8 cellular contexts compared by ENCODE assay signal in genomic region chr19:48674921-48675824, GRCh38. TPM values are rescaled to one million over a fixed set of nuclear protein-coding genes. Genes with fewer than 3 reads are reported as not detected.
DNase-seq lines count a peak whose midpoint lies in the region; ATAC-seq and TF ChIP-seq lines count a peak whose summit lies in the region.

No MANE protein-coding gene starts in this region.

- H3K27ac ChIP-seq in MM.1S (ENCODE audit: low read length), result no peak overlapping the region
- no peak overlapping the region for H3K27ac ChIP-seq in gastroesophageal sphincter
- no peak overlapping the region for H3K27ac ChIP-seq in osteoblast (ENCODE audit: low read depth, low read length)
- peak overlapping the region in 1 of 2 donors; percentile 34 for H3K27ac ChIP-seq in testis

- H3K4me2 ChIP-seq in MM.1S (ENCODE audit: low read depth, low read length), result no peak overlapping the region; the same call in 1 of the 2 replicates
- H3K4me2 ChIP-seq in osteoblast (ENCODE audit: insufficient read depth, low read length), result peak overlapping the region; percentile 48

- H3K79me2 ChIP-seq in MM.1S (ENCODE audit: low read length) (no peaks in the 10 kb centered on the region), osteoblast (ENCODE audit: insufficient read depth, low read length) (no peaks in the 10 kb centered on the region)

- TF ChIP-seq POLR2A in gastroesophageal sphincter (IDR thresholded peaks at IDR 0.05) (no peak), testis (IDR thresholded peaks at IDR 0.05) (no peak)

- H4K20me1 ChIP-seq in MM.1S (ENCODE audit: insufficient read depth, low read length) (no peaks in the 10 kb centered on the region), osteoblast (ENCODE audit: insufficient read depth, low read length) (no peaks in the 10 kb centered on the region)

- H3K36me3 ChIP-seq in MM.1S (replicated peaks; ENCODE audit: insufficient read depth, low read length) (no peaks in the 10 kb centered on the region), gastroesophageal sphincter (no peaks in the 10 kb centered on the region), osteoblast (ENCODE audit: insufficient read depth, low read length) (no peaks in the 10 kb centered on the region), testis (ENCODE audit: low read depth, missing control alignments) (no peaks in the 10 kb centered on the region)

- in situ Hi-C loops in SK-MEL-5 (cut with HindIII; ENCODE audit: low pct_unique_long_range_greater_than_20kb, low sequenced_read_pairs), result no loop called here

- WGBS in gastroesophageal sphincter (ENCODE audit: low coverage in 1 of 2), 2 donors, result 56 to 81% methylated on average over 5 to 15 of the region's 28 CpGs
- 46 to 55% methylated on average over 27 to 28 of the region's 28 CpGs for WGBS in testis, 2 donors

- no peaks in the 10 kb centered on the region; the same call in 1 of the 2 replicates for H3K4me1 ChIP-seq in MM.1S (ENCODE audit: low read length)
- H3K4me1 ChIP-seq in gastroesophageal sphincter, result peaks cover 0 to 11% (median 6%) of the 10 kb centered on the region in 3 donors
- H3K4me1 ChIP-seq in osteoblast (ENCODE audit: insufficient read depth, low read length), result no peaks in the 10 kb centered on the region
- H3K4me1 ChIP-seq in testis, result peaks cover 15% of the 10 kb centered on the region

- no peak overlapping the region for H3K9ac ChIP-seq in MM.1S (ENCODE audit: low read length)

- DNase-seq in DMS79 treated with DMSO at 0.1 percent for 48 hours (lab: John Stamatoyannopoulos, UW) (peak; percentile 88), MM.1S (peak; percentile 70), SK-MEL-5 (ENCODE audit: low read depth, low spot score) (peak; percentile 95), osteoblast (ENCODE audit: insufficient read length, low spot score, missing footprints) (peak; percentile 100), testis (peak; percentile 94)
- peak; percentile 75 for DNase-seq in activated naive CD4-positive, alpha-beta T cell treated with Interleukin-2 at 50 U/mL for 16 hours

- H3K4me3 ChIP-seq in MM.1S (ENCODE audit: low read length) (no peak overlapping the region), gastroesophageal sphincter (no peak overlapping the region), osteoblast (ENCODE audit: insufficient read depth, low read length) (no peak overlapping the region), testis (no peak overlapping the region)

- H3F3A ChIP-seq in MM.1S (ENCODE audit: insufficient read depth, low read length), result no peaks in the 10 kb centered on the region

- TF ChIP-seq CTCF in MM.1S (IDR thresholded peaks at IDR 0.05; ENCODE audit: low read length), result peak; percentile 86
- peak in 3 of 4 experiments; percentile 90 to 91 (median 90) for TF ChIP-seq CTCF in gastroesophageal sphincter (IDR thresholded peaks at IDR 0.05)
- peak; percentile 87 for TF ChIP-seq CTCF in osteoblast (IDR thresholded peaks at IDR 0.05; ENCODE audit: extremely low read depth, low read depth, low read length)
- peak; percentile 72 to 85 (median 83) for TF ChIP-seq CTCF in testis (IDR thresholded peaks at IDR 0.05)

- H3K9me2 ChIP-seq in MM.1S (replicated peaks; ENCODE audit: insufficient read depth, low read length), result no peaks in the 10 kb centered on the region

- intact Hi-C loops in testis (cut with DNase I; ENCODE audit: low total_unique reads), result no loop called here

- peak; percentile 87 for ATAC-seq in gastroesophageal sphincter
- no peak for ATAC-seq in HG02852 (IDR thresholded peaks at IDR 0.05; ENCODE audit: unreplicated experiment)

- H3K9me3 ChIP-seq in MM.1S (replicated peaks; ENCODE audit: insufficient read depth, low read length) (no peaks in the 10 kb centered on the region), gastroesophageal sphincter (no peaks in the 10 kb centered on the region), osteoblast (ENCODE audit: low read depth, low read length) (no peaks in the 10 kb centered on the region), testis (no peaks in the 10 kb centered on the region)

- H2AFZ ChIP-seq in MM.1S (ENCODE audit: low read length) (no peak overlapping the region), osteoblast (ENCODE audit: low read length) (peak overlapping the region; percentile 91)

- TF ChIP-seq EP300 in gastroesophageal sphincter (IDR thresholded peaks at IDR 0.05), result no peak

- H3K27me3 ChIP-seq in MM.1S (replicated peaks; ENCODE audit: insufficient read depth, low read length) (peaks cover 79% of the 10 kb centered on the region), gastroesophageal sphincter (no peaks in the 10 kb centered on the region), osteoblast (ENCODE audit: insufficient read depth, low read length) (peaks cover 5% of the 10 kb centered on the region), testis (no peaks in the 10 kb centered on the region)

RNA-seq across cellular contexts. Expression of gene NTN5, which starts 2.4 kb away (rescaled TPM):
- total RNA-seq in SK-MEL-5 (2014; rRNA removed; shearing (Covaris generic)), result 0.05 TPM in 1 of 2 replicates, not detected in the other
- polyA plus RNA-seq in SK-MEL-5 (2015; cell fraction: cytosol; rRNA removed), result 0.21 TPM in 1 of 2 replicates, not detected in the other
- polyA plus RNA-seq in SK-MEL-5 (2015; cell fraction: nucleus; rRNA removed), result 0.69 and 0.84 TPM in 2 replicates
- total RNA-seq in gastroesophageal sphincter (1 to 10 TPM in 2 of 4 donors, under 1 TPM in 1, not detected in 1; 0.78 to 2.3 (median 1.1) TPM), osteoblast (under 0.01 and 0.29 TPM in 2 replicates), testis (1 to 10 TPM; 1.6 to 4.3 TPM)
- 0.87 TPM for polyA plus RNA-seq in testis (ENCODE audit: insufficient read depth, low read depth, low replicate concordance)

RNA-seq across cellular contexts. Expression of gene FUT2, which starts 20.6 kb away (rescaled TPM):
- not detected in 2 replicates for total RNA-seq in SK-MEL-5 (2014; rRNA removed; shearing (Covaris generic))
- not detected in 2 replicates for polyA plus RNA-seq in SK-MEL-5 (2015; cell fraction: cytosol; rRNA removed)
- polyA plus RNA-seq in SK-MEL-5 (2015; cell fraction: nucleus; rRNA removed), result not detected in 2 replicates
- total RNA-seq in gastroesophageal sphincter (1 to 10 TPM in 1 of 4 donors, not detected in 3; 3.4 TPM), osteoblast (not detected in 2 replicates), testis (under 1 TPM; 0.12 to 0.47 TPM)
- 0.20 TPM for polyA plus RNA-seq in testis (ENCODE audit: insufficient read depth, low read depth, low replicate concordance)

RNA-seq across cellular contexts. Expression of gene CA11, which starts 29.2 kb away (rescaled TPM):
- total RNA-seq in SK-MEL-5 (2014; rRNA removed; shearing (Covaris generic)), result 5.1 and 7.1 TPM in 2 replicates
- 11.6 and 17.2 TPM in 2 replicates for polyA plus RNA-seq in SK-MEL-5 (2015; cell fraction: cytosol; rRNA removed)
- polyA plus RNA-seq in SK-MEL-5 (2015; cell fraction: nucleus; rRNA removed), result 5.3 and 20.9 TPM in 2 replicates
- total RNA-seq in gastroesophageal sphincter (10 to 100 TPM in 3 of 4 donors, 1 to 10 TPM in 1; 10.0 to 28.5 (median 12.5) TPM), osteoblast (1.8 and 2.7 TPM in 2 replicates), testis (1 to 10 TPM; 6.3 to 6.8 TPM)
- polyA plus RNA-seq in testis (ENCODE audit: insufficient read depth, low read depth, low replicate concordance), result 20.0 TPM

RNA-seq across cellular contexts. Expression of gene DBP, which starts 38.0 kb away (rescaled TPM):
- 19.9 and 21.3 TPM in 2 replicates for total RNA-seq in SK-MEL-5 (2014; rRNA removed; shearing (Covaris generic))
- 8.9 and 10.5 TPM in 2 replicates for polyA plus RNA-seq in SK-MEL-5 (2015; cell fraction: cytosol; rRNA removed)
- polyA plus RNA-seq in SK-MEL-5 (2015; cell fraction: nucleus; rRNA removed), result 0.92 and 7.4 TPM in 2 replicates
- total RNA-seq in gastroesophageal sphincter (10 to 100 TPM in 2 of 4 donors, 1 to 10 TPM in 2; 2.9 to 16.8 (median 8.9) TPM), osteoblast (14.5 and 18.3 TPM in 2 replicates), testis (10 to 100 TPM; 48.9 to 51.0 TPM)
- 30.4 TPM for polyA plus RNA-seq in testis (ENCODE audit: insufficient read depth, low read depth, low replicate concordance)

RNA-seq across cellular contexts. Expression of gene MAMSTR, which starts 44.4 kb away (rescaled TPM):
- 0.35 and 0.50 TPM in 2 replicates for total RNA-seq in SK-MEL-5 (2014; rRNA removed; shearing (Covaris generic))
- 0.14 and 0.30 TPM in 2 replicates for polyA plus RNA-seq in SK-MEL-5 (2015; cell fraction: cytosol; rRNA removed)
- polyA plus RNA-seq in SK-MEL-5 (2015; cell fraction: nucleus; rRNA removed), result 0.26 and 2.0 TPM in 2 replicates
- total RNA-seq in gastroesophageal sphincter, result 1 to 10 TPM in 2 of 4 donors, under 1 TPM in 2; 0.25 to 3.7 (median 1.3) TPM
- 0.36 and 0.59 TPM in 2 replicates for total RNA-seq in osteoblast
- total RNA-seq in testis, result 10 to 100 TPM; 21.8 TPM
- polyA plus RNA-seq in testis (ENCODE audit: insufficient read depth, low read depth, low replicate concordance), result 15.0 TPM
